In the genomic region with DNA sequence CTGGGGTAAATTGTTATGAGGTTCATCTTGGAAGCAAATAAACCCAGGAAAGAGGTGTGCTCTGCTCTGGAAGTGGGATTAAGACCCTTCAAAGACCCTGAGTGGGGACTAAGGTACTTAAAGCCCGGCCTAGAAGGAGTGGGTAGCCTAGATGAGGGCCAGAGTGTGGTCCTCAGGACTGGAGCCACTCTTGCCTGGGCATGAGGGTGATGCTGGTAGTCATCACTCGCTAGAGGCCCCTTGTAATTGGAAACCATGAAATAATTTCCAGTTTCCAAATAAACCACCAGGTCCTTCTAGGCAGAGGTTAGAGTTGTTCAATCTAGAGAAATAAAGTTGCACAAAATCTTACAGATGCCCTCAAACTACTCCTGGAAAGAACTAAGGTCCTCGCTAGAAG, we compare ENCODE assay signal across 20 cellular contexts. TPM values are rescaled to one million over a fixed set of nuclear protein-coding genes. Genes with fewer than 3 reads are reported as not detected.
"Had no signal": no experiment of that assay in that cellular context is flagged by ENCODE, and none has a peak within 500 bp of the region (broad histone marks: within the 10 kb centered on the region; RNA-seq: fewer than 3 reads in every experiment).

No MANE protein-coding gene starts in this region.

- H3K27me3 Mint-ChIP-seq: progenitor cell of endocrine pancreas; stimulated activated naive CD8-positive, alpha-beta T cell treated with anti-CD3 and anti-CD28 coated beads, Interleukin-15, Interleukin-2, amounts not matched to agents 100 ng/mL and 50 ng/mL, for 24 hours had no signal

- H3K27ac Mint-ChIP-seq: activated CD8-positive, alpha-beta T cell treated with anti-CD3 and anti-CD28 coated beads, Interleukin-2, amount 10 ng/mL, durations not matched to agents 7 days and 5 days; activated naive CD4-positive, alpha-beta T cell treated with anti-CD3 and anti-CD28 coated beads, Interleukin-2, amount 50 U/mL, for 72 hours; activated T-helper 1 cell treated with anti-CD3 and anti-CD28 coated beads, Interleukin-12 subunit alpha, Interleukin-12 subunit beta, Interleukin-2, Interleukin-4 antibody, amounts not matched to agents 30 ng/mL and 10 ng/mL and 1 ng/mL, durations not matched to agents 14 hours and 24 hours and 36 hours; immature natural killer cell; naive thymus-derived CD8-positive, alpha-beta T cell; progenitor cell of endocrine pancreas; stimulated activated naive CD8-positive, alpha-beta T cell treated with anti-CD3 and anti-CD28 coated beads, Interleukin-15, Interleukin-2, amounts not matched to agents 100 ng/mL and 50 ng/mL, for 24 hours had no signal

- H3K36me3 Mint-ChIP-seq: activated naive CD4-positive, alpha-beta T cell treated with anti-CD3 and anti-CD28 coated beads, Interleukin-2, amount 50 U/mL, for 72 hours; immature natural killer cell; naive thymus-derived CD8-positive, alpha-beta T cell had no signal

- H3K4me1 Mint-ChIP-seq: central memory CD8-positive, alpha-beta T cell; immature natural killer cell; naive thymus-derived CD8-positive, alpha-beta T cell had no signal

- H3K27ac ChIP-seq: breast epithelium, lower lobe of right lung, transverse colon had no signal

- DNase-seq: activated CD4-positive, alpha-beta T cell treated with anti-CD3 and anti-CD28 coated beads for 1 hour; activated CD4-positive, alpha-beta T cell treated with anti-CD3 and anti-CD28 coated beads, Interleukin-2, amount 50 U/mL, for 1 hour; activated CD8-positive, alpha-beta T cell treated with anti-CD3 and anti-CD28 coated beads, Interleukin-2, amount 10 ng/mL, durations not matched to agents 7 days and 5 days; activated gamma-delta T cell; cortex of kidney; foreskin fibroblast; immature natural killer cell; lower lobe of right lung; naive thymus-derived CD8-positive, alpha-beta T cell; SK-N-SH; stimulated activated CD4-positive, alpha-beta T cell treated with anti-CD3 and anti-CD28 coated beads, Interleukin-12 subunit alpha, Interleukin-12 subunit beta, amount 100 ng/mL, for 4 hours; T-helper 1 cell; transverse colon had no signal

- H3K36me3 ChIP-seq: breast epithelium, lower lobe of right lung, transverse colon had no signal

- H3K4me3 ChIP-seq: breast epithelium, lower lobe of right lung, transverse colon had no signal

- H3K4me3 Mint-ChIP-seq: activated CD8-positive, alpha-beta T cell treated with anti-CD3 and anti-CD28 coated beads, Interleukin-2, amount 10 ng/mL, durations not matched to agents 7 days and 5 days; activated T-helper 1 cell treated with anti-CD3 and anti-CD28 coated beads, Interleukin-12 subunit alpha, Interleukin-12 subunit beta, Interleukin-2, Interleukin-4 antibody, amounts not matched to agents 30 ng/mL and 10 ng/mL and 1 ng/mL, durations not matched to agents 14 hours and 24 hours and 36 hours; central memory CD8-positive, alpha-beta T cell; immature natural killer cell; naive thymus-derived CD8-positive, alpha-beta T cell; stimulated activated naive CD8-positive, alpha-beta T cell treated with anti-CD3 and anti-CD28 coated beads, Interleukin-15, Interleukin-2, amounts not matched to agents 100 ng/mL and 50 ng/mL, for 24 hours had no signal

- ATAC-seq: activated CD8-positive, alpha-beta T cell treated with anti-CD3 and anti-CD28 coated beads, Interleukin-2, amount 10 ng/mL, durations not matched to agents 7 days and 5 days; activated naive CD4-positive, alpha-beta T cell treated with anti-CD3 and anti-CD28 coated beads, Interleukin-2, amount 50 U/mL, for 72 hours; left lobe of liver; lower lobe of right lung; naive thymus-derived CD8-positive, alpha-beta T cell had no signal

- H3K27me3 ChIP-seq: breast epithelium, transverse colon had no signal

- H3K9me3 ChIP-seq: lower lobe of right lung, SK-N-SH, transverse colon had no signal

- H3K9me3 Mint-ChIP-seq: activated T-helper 1 cell treated with anti-CD3 and anti-CD28 coated beads, Interleukin-12 subunit alpha, Interleukin-12 subunit beta, Interleukin-2, Interleukin-4 antibody, amounts not matched to agents 30 ng/mL and 10 ng/mL and 1 ng/mL, durations not matched to agents 14 hours and 24 hours and 36 hours; central memory CD8-positive, alpha-beta T cell; immature natural killer cell; naive thymus-derived CD8-positive, alpha-beta T cell; stimulated activated naive CD8-positive, alpha-beta T cell treated with anti-CD3 and anti-CD28 coated beads, Interleukin-15, Interleukin-2, amounts not matched to agents 100 ng/mL and 50 ng/mL, for 24 hours had no signal

RNA-seq across cellular contexts. Expression of a gene that starts 15.2 kb away (rescaled TPM):
- total RNA-seq: naive thymus-derived CD8-positive, alpha-beta T cell had no signal
